ENCODE assay signal across 9 cellular contexts in genomic region chr5:151047814-151048425, GRCh38.
DNase-seq lines count a peak whose midpoint lies in the region; ATAC-seq and FAIRE-seq lines count a peak whose summit lies in the region.
"Had no signal": no experiment of that assay in that cellular context is flagged by ENCODE, and none has a peak within 500 bp of the region (broad histone marks: within the 10 kb centered on the region; RNA-seq: fewer than 3 reads in every experiment).

No MANE protein-coding gene starts in this region.

- H3K9ac ChIP-seq in adipocyte (ENCODE audit: low read length) = no peak overlapping the region

- DNase-seq in stimulated activated CD4-positive, alpha-beta T cell treated with anti-CD3 and anti-CD28 coated beads, Interleukin-4, amount 100 ng/mL, for 24 hours = peak; percentile 33
- no peak for DNase-seq in stimulated activated CD4-positive, alpha-beta T cell treated with anti-CD3 and anti-CD28 coated beads, Interleukin-12 subunit alpha, Interleukin-12 subunit beta, amount 100 ng/mL, for 4 hours
- DNase-seq in HuH-7 (ENCODE audit: low spot score) = peak; percentile 55
- DNase-seq in adipocyte (ENCODE audit: low read depth) = peak; percentile 53
- DNase-seq in iPS-NIHi7 (ENCODE audit: extremely low spot score) = peak; percentile 76
- DNase-seq in urothelium cell line (ENCODE audit: low spot score) = peak; percentile 31

- no peak overlapping the region for H3K4me3 ChIP-seq in adipocyte (ENCODE audit: low read length)

- peaks cover 83% of the 10 kb centered on the region for H3K36me3 ChIP-seq in adipocyte (ENCODE audit: control insufficient read depth, insufficient read depth, low read length, severe bottlenecking)

- peaks cover 27% of the 10 kb centered on the region for H3K4me1 ChIP-seq in adipocyte (ENCODE audit: control insufficient read depth, insufficient read depth, low read length)

- no peaks in the 10 kb centered on the region for H3K27me3 ChIP-seq in adipocyte (replicated peaks; ENCODE audit: control insufficient read depth, insufficient read depth, low read length)

- FAIRE-seq in urothelium cell line (lab: Jason Lieb, UNC) = no peak
- FAIRE-seq: GM18507 had no signal

- ATAC-seq in HG02571 (IDR thresholded peaks at IDR 0.05; ENCODE audit: unreplicated experiment) (no peak), HG03432 (IDR thresholded peaks at IDR 0.05; ENCODE audit: unreplicated experiment) (no peak)

- H3K9me3 ChIP-seq in adipocyte (ENCODE audit: control insufficient read depth, low read length) = no peaks in the 10 kb centered on the region
